Comparison of ENCODE assay signal across 21 cellular contexts in genomic region chr10:8431511-8431910, GRCh38.
"Had no signal": no experiment of that assay in that cellular context is flagged by ENCODE, and none has a peak within 500 bp of the region (broad histone marks: within the 10 kb centered on the region; RNA-seq: fewer than 3 reads in every experiment).

No MANE protein-coding gene starts in this region.

- H3K27ac ChIP-seq: left ventricle myocardium inferior, neural progenitor cell, neutrophil, parathyroid adenoma, right atrium auricular region, right lobe of liver, suprapubic skin, thoracic aorta, tibial artery, upper lobe of right lung had no signal

- H3K4me1 Mint-ChIP-seq: naive B cell; natural killer cell; neural progenitor cell; stimulated activated effector memory CD8-positive, alpha-beta T cell treated with anti-CD3 and anti-CD28 coated beads, Interleukin-12 subunit alpha, Interleukin-12 subunit beta, amount 100 ng/mL, for 72 hours had no signal

- H3K36me3 Mint-ChIP-seq: mesothelial cell of epicardium; naive B cell; natural killer cell; neural progenitor cell; stimulated activated effector memory CD8-positive, alpha-beta T cell treated with anti-CD3 and anti-CD28 coated beads, Interleukin-12 subunit alpha, Interleukin-12 subunit beta, amount 100 ng/mL, for 72 hours had no signal

- DNase-seq: islet precursor cell; left ventricle myocardium inferior; naive B cell; natural killer cell; nephron progenitor cell; occipital lobe; right lobe of liver; stimulated activated CD4-positive, alpha-beta T cell treated with anti-CD3 and anti-CD28 coated beads, Interleukin-12 subunit alpha, Interleukin-12 subunit beta, amount 100 ng/mL, for 4 hours; stimulated activated CD4-positive, alpha-beta T cell treated with anti-CD3 and anti-CD28 coated beads, Interleukin-4, amount 100 ng/mL, for 24 hours; stimulated activated naive CD4-positive, alpha-beta T cell; tibial artery; upper lobe of right lung had no signal

- H3K9me3 Mint-ChIP-seq: mesothelial cell of epicardium; natural killer cell; nephron progenitor cell; neural progenitor cell; stimulated activated effector memory CD8-positive, alpha-beta T cell treated with anti-CD3 and anti-CD28 coated beads, Interleukin-12 subunit alpha, Interleukin-12 subunit beta, amount 100 ng/mL, for 72 hours; stimulated activated naive CD8-positive, alpha-beta T cell treated with anti-CD3 and anti-CD28 coated beads, Interleukin-15, Interleukin-2, amounts not matched to agents 100 ng/mL and 50 ng/mL, for 24 hours had no signal

- H3K9me3 ChIP-seq: left ventricle myocardium inferior, neutrophil, right atrium auricular region, right lobe of liver, suprapubic skin, thoracic aorta, tibial artery, upper lobe of right lung had no signal

- H3K36me3 ChIP-seq: left ventricle myocardium inferior, neural progenitor cell, neutrophil, right atrium auricular region, right lobe of liver, suprapubic skin, thoracic aorta, tibial artery, upper lobe of right lung had no signal

- H3K4me3 Mint-ChIP-seq: mesothelial cell of epicardium; naive B cell; natural killer cell; nephron progenitor cell; neural progenitor cell; stimulated activated effector memory CD8-positive, alpha-beta T cell treated with anti-CD3 and anti-CD28 coated beads, Interleukin-12 subunit alpha, Interleukin-12 subunit beta, amount 100 ng/mL, for 72 hours; stimulated activated naive CD8-positive, alpha-beta T cell treated with anti-CD3 and anti-CD28 coated beads, Interleukin-15, Interleukin-2, amounts not matched to agents 100 ng/mL and 50 ng/mL, for 24 hours had no signal

- H3K27ac Mint-ChIP-seq: mesothelial cell of epicardium; naive B cell; natural killer cell; neural progenitor cell; stimulated activated effector memory CD8-positive, alpha-beta T cell treated with anti-CD3 and anti-CD28 coated beads, Interleukin-12 subunit alpha, Interleukin-12 subunit beta, amount 100 ng/mL, for 72 hours; stimulated activated naive CD8-positive, alpha-beta T cell treated with anti-CD3 and anti-CD28 coated beads, Interleukin-15, Interleukin-2, amounts not matched to agents 100 ng/mL and 50 ng/mL, for 24 hours had no signal

- ATAC-seq: natural killer cell; right lobe of liver; stimulated activated effector memory CD8-positive, alpha-beta T cell treated with anti-CD3 and anti-CD28 coated beads, Interleukin-12 subunit alpha, Interleukin-12 subunit beta, amount 100 ng/mL, for 72 hours; upper lobe of right lung had no signal
